Comparison of ENCODE assay signal across 10 cellular contexts in the genomic region with DNA sequence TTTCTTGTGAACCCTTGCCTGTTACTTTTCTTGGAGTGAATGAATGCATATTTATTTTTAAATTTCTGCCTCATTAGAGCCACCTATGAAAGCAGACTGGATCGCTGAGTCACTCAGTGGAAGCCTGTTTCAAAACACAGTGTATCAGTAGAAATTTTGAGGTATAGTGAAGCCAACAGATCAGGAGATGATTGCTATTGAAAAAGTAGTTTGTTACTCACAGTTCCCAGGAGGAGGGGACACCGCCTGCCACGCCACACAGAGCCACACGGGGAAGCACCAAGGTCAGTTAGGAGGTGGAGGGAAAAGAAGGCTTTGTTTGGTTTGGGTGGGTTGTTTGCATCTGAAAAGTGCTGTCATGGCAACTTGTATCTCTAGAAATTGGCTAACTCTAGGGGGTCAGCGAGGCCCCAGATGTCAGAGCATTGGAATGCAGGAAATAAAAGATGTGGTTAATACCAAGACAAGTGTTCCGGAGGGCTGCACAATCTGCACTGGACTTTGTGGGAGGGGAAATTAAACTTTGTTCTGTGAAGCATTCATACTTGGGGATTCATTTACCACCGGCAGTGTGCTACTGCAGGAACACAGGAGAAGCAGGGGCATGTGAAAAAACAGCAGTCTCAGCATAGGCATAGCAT.
DNase-seq lines count a peak whose midpoint lies in the region; ATAC-seq and TF ChIP-seq lines count a peak whose summit lies in the region.
"Had no signal": no experiment of that assay in that cellular context is flagged by ENCODE, and none has a peak within 500 bp of the region (broad histone marks: within the 10 kb centered on the region; RNA-seq: fewer than 3 reads in every experiment).

No MANE protein-coding gene starts in this region.

- peaks cover 4% of the 10 kb centered on the region for H3K36me3 Mint-ChIP-seq in glutamatergic neuron (ENCODE audit: unreplicated experiment)
- H3K36me3 Mint-ChIP-seq in progenitor cell of endocrine pancreas (ENCODE audit: insufficient read depth), result peaks cover 10% of the 10 kb centered on the region

- TF ChIP-seq EP300 in esophagus muscularis mucosa (IDR thresholded peaks at IDR 0.05), result no peak

- TF ChIP-seq CTCF in glutamatergic neuron (IDR thresholded peaks at IDR 0.05; ENCODE audit: partially characterized antibody, unreplicated experiment) (no peak), progenitor cell of endocrine pancreas (IDR thresholded peaks at IDR 0.05; ENCODE audit: unreplicated experiment) (peak; percentile 45), esophagus muscularis mucosa (IDR thresholded peaks at IDR 0.05) (no peak)

- H3K4me1 Mint-ChIP-seq in glutamatergic neuron (ENCODE audit: low read depth, unreplicated experiment) (peaks cover 36% of the 10 kb centered on the region), progenitor cell of endocrine pancreas (ENCODE audit: low read depth) (peaks cover 37% of the 10 kb centered on the region)

- 70% methylated on average over 7 of the region's 7 CpGs for WGBS in esophagus muscularis mucosa

- TF ChIP-seq POLR2A in esophagus muscularis mucosa (IDR thresholded peaks at IDR 0.05; ENCODE audit: low read depth), result no peak

- intact Hi-C loops in esophagus muscularis mucosa (cut with DNase I), result no loop called here

- H3K27me3 ChIP-seq in SJCRH30 (no peaks in the 10 kb centered on the region), esophagus muscularis mucosa (peaks cover 0 to 5% (median 0%) of the 10 kb centered on the region in 4 donors)

- peaks cover 4% of the 10 kb centered on the region; the same call in 1 of the 2 replicates for H3K9me3 ChIP-seq in SJCRH30 (replicated peaks)
- peaks cover 0 to 13% (median 10%) of the 10 kb centered on the region in 4 donors for H3K9me3 ChIP-seq in esophagus muscularis mucosa
- H3K9me3 ChIP-seq: psoas muscle had no signal

- H3K27ac ChIP-seq in SJCRH30 (no peak overlapping the region), esophagus muscularis mucosa (replicated peaks in 1 of 4) (no peak overlapping the region), substantia nigra (ENCODE audit: low read depth, low read length, poor library complexity, severe bottlenecking) (no peak overlapping the region)
- H3K27ac ChIP-seq: psoas muscle had no signal

- peak overlapping the region; percentile 24 for H3K27ac Mint-ChIP-seq in glutamatergic neuron (ENCODE audit: unreplicated experiment)
- H3K27ac Mint-ChIP-seq in progenitor cell of endocrine pancreas, result peak overlapping the region; percentile 97

- no peak for ATAC-seq in GM18858 (IDR thresholded peaks at IDR 0.05; ENCODE audit: unreplicated experiment)
- ATAC-seq: psoas muscle; stimulated activated naive CD8-positive, alpha-beta T cell treated with anti-CD3 and anti-CD28 coated beads, Interleukin-15, Interleukin-2, amounts not matched to agents 100 U/mL and 50 U/mL, for 24 hours had no signal

- peaks cover 6% of the 10 kb centered on the region; the same call in 1 of the 2 replicates for H3K4me1 ChIP-seq in SJCRH30
- no peaks in the 10 kb centered on the region for H3K4me1 ChIP-seq in esophagus muscularis mucosa
- H3K4me1 ChIP-seq: psoas muscle had no signal

- H3K4me3 Mint-ChIP-seq in glutamatergic neuron (ENCODE audit: unreplicated experiment), result no peak overlapping the region
- peak overlapping the region; percentile 2 for H3K4me3 Mint-ChIP-seq in progenitor cell of endocrine pancreas (ENCODE audit: low read depth)

- peaks cover 10% of the 10 kb centered on the region for H3K27me3 Mint-ChIP-seq in glutamatergic neuron (ENCODE audit: unreplicated experiment)
- no peaks in the 10 kb centered on the region for H3K27me3 Mint-ChIP-seq in progenitor cell of endocrine pancreas

- DNase-seq in HCEC 1CT (peak; percentile 80), SJCRH30 (peak; percentile 54 to 60), glutamatergic neuron (no peak), progenitor cell of endocrine pancreas (ENCODE audit: low spot score, unreplicated experiment) (peak; percentile 37), esophagus muscularis mucosa (ENCODE audit: extremely low spot score) (no peak), substantia nigra (lab: John Stamatoyannopoulos, UW) (no peak), DMS79 treated with DMSO at 0.1 percent for 48 hours (lab: John Stamatoyannopoulos, UW) (no peak)
- DNase-seq: psoas muscle; stimulated activated naive CD8-positive, alpha-beta T cell treated with anti-CD3 and anti-CD28 coated beads, Interleukin-15, Interleukin-2, amounts not matched to agents 100 U/mL and 50 U/mL, for 24 hours had no signal

- H3K36me3 ChIP-seq in SJCRH30 (no peaks in the 10 kb centered on the region), esophagus muscularis mucosa (no peaks in the 10 kb centered on the region)

- H3K4me3 ChIP-seq in SJCRH30 (no peak overlapping the region), esophagus muscularis mucosa (no peak overlapping the region)
- H3K4me3 ChIP-seq: psoas muscle had no signal

- peaks cover 14% of the 10 kb centered on the region for H3K9me3 Mint-ChIP-seq in glutamatergic neuron (ENCODE audit: unreplicated experiment)
- peaks cover 16% of the 10 kb centered on the region for H3K9me3 Mint-ChIP-seq in progenitor cell of endocrine pancreas (ENCODE audit: low read depth)

Comparison
In these comparisons a context has a peak if more than half of its experiments do, and no peak if none do; other contexts are left out.
1. DNase-seq: peak in HCEC 1CT (single experiment), SJCRH30 (2 of 2) and progenitor cell of endocrine pancreas (single experiment); none in glutamatergic neuron (single experiment), esophagus muscularis mucosa (single experiment), substantia nigra (0 of 49) and DMS79 treated with DMSO at 0.1 percent for 48 hours (single experiment).